ENCODE assay signal across 26 cellular contexts in genomic region chr4:53498712-53499111, GRCh38.
DNase-seq lines count a peak whose midpoint lies in the region; ATAC-seq and TF ChIP-seq lines count a peak whose summit lies in the region.
"Had no signal": no experiment of that assay in that cellular context is flagged by ENCODE, and none has a peak within 500 bp of the region (broad histone marks: within the 10 kb centered on the region; RNA-seq: fewer than 3 reads in every experiment).

No MANE protein-coding gene starts in this region.

- no peak for DNase-seq in Right ventricle myocardium superior
- DNase-seq in Right ventricle myocardium inferior (ENCODE audit: missing footprints) = no peak
- DNase-seq in right cardiac atrium = no peak
- no peak for DNase-seq in gastrocnemius medialis
- no peak for DNase-seq in left lung
- DNase-seq in inferior parietal cortex (ENCODE audit: extremely low spot score) = no peak
- no peak for DNase-seq in D341Med (ENCODE audit: low spot score)
- no peak for DNase-seq in DMS53 (lab: John Stamatoyannopoulos, UW)
- DNase-seq: 8988T; AML-193; C1 segment of cervical spinal cord; Calu3; CD8-positive, alpha-beta memory T cell; EL; GF-D8; GOT3; HCEC 1CT; Karpas-422; MG63; NCI-H1048; NCI-H1417 treated with DMSO at 0.1 percent for 48 hours; NCI-H187; NCI-H2107; NCI-H446 treated with DMSO at 0.1 percent for 48 hours; NCI-H526 treated with DMSO at 0.1 percent for 48 hours; OCI-M1 had no signal

- in situ Hi-C loops in gastrocnemius medialis (cut with MboI; ENCODE audit: low sequenced_read_pairs in 4 of 4) = loop anchor here in 3 of 4 donors (10.0 to 25.0 kb wide), 3 partner anchors 311 to 726 kb away; partner anchors contain the start of gene PDGFRA (in 1 of the 3)

- no peaks in the 10 kb centered on the region for H3K36me3 ChIP-seq in gastrocnemius medialis
- no peaks in the 10 kb centered on the region for H3K36me3 ChIP-seq in left lung

- no peak for TF ChIP-seq CTCF in gastrocnemius medialis (IDR thresholded peaks at IDR 0.05 in 4 of 5, conservative IDR thresholded peaks at IDR 0.05 in 1 of 5)
- TF ChIP-seq CTCF in left lung (IDR thresholded peaks at IDR 0.05) = no peak

- intact Hi-C loops in Right ventricle myocardium superior (cut with DNase I) = loop anchor here (10.0 kb wide), 1 partner anchor 736 kb away; no protein-coding TSS in a partner anchor
- intact Hi-C loops in Right ventricle myocardium inferior (cut with DNase I) = no loop called here
- intact Hi-C loops in right cardiac atrium (cut with DNase I) = loop anchor here in 2 of 4 donors (10.0 kb wide), 3 partner anchors 96 to 406 kb away; partner anchors contain the start of gene LNX1 (in 1 of the 2)
- intact Hi-C loops in gastrocnemius medialis (cut with DNase I; ENCODE audit: low total_unique reads) = loop anchor here (5.0 to 10.0 kb wide), 2 partner anchors 104 to 206 kb away; no protein-coding TSS in a partner anchor
- intact Hi-C loops in left lung (cut with DNase I) = no loop called here

- H3K27ac ChIP-seq in right cardiac atrium (ENCODE audit: low read length) (no peak overlapping the region), gastrocnemius medialis (peak overlapping the region in 3 of 4 donors; percentile 27 to 56 (median 41)), left lung (no peak overlapping the region)

- peak; percentile 20 for ATAC-seq in Right ventricle myocardium superior (ENCODE audit: poor library complexity)
- ATAC-seq in Right ventricle myocardium inferior = no peak
- peak; percentile 22 to 59 for ATAC-seq in right cardiac atrium
- no peak for ATAC-seq in gastrocnemius medialis
- no peak for ATAC-seq in left lung

- WGBS in right cardiac atrium = 82% methylated on average over 2 of the region's 2 CpGs

- H3K9me3 ChIP-seq in right cardiac atrium (ENCODE audit: control insufficient read depth, low read length) = no peaks in the 10 kb centered on the region
- no peaks in the 10 kb centered on the region for H3K9me3 ChIP-seq in gastrocnemius medialis
- H3K9me3 ChIP-seq in left lung = no peaks in the 10 kb centered on the region
- H3K9me3 ChIP-seq: MG63 had no signal

- TF ChIP-seq POLR2A in gastrocnemius medialis (IDR thresholded peaks at IDR 0.05) = no peak

- H3K4me3 ChIP-seq in right cardiac atrium (ENCODE audit: low read length) = no peak overlapping the region
- H3K4me3 ChIP-seq in gastrocnemius medialis = no peak overlapping the region
- no peak overlapping the region for H3K4me3 ChIP-seq in left lung
- H3K4me3 ChIP-seq: MG63 had no signal

- H3K27me3 ChIP-seq in right cardiac atrium (ENCODE audit: control insufficient read depth, insufficient read depth) = no peaks in the 10 kb centered on the region
- no peaks in the 10 kb centered on the region for H3K27me3 ChIP-seq in gastrocnemius medialis
- no peaks in the 10 kb centered on the region for H3K27me3 ChIP-seq in left lung
- H3K27me3 ChIP-seq: MG63 had no signal

- H3K4me1 ChIP-seq in right cardiac atrium (ENCODE audit: control insufficient read depth, insufficient read depth, low read length) (peaks cover 2% of the 10 kb centered on the region), gastrocnemius medialis (no peaks in the 10 kb centered on the region), left lung (no peaks in the 10 kb centered on the region)

Comparison
In these comparisons a context has a peak if more than half of its experiments do, and no peak if none do; other contexts are left out.
1. ATAC-seq: peak in Right ventricle myocardium superior (single experiment) and right cardiac atrium (2 of 2); none in Right ventricle myocardium inferior (single experiment), gastrocnemius medialis (0 of 2) and left lung (single experiment).
2. intact Hi-C loops: an anchor here in Right ventricle myocardium superior (10.0 kb wide) and gastrocnemius medialis (5.0 to 10.0 kb wide); none called in Right ventricle myocardium inferior and left lung.
3. H3K27ac ChIP-seq: peak in gastrocnemius medialis (3 of 4); none in right cardiac atrium (single experiment) and left lung (0 of 2).